21 cellular contexts compared by ENCODE assay signal in the genomic region with DNA sequence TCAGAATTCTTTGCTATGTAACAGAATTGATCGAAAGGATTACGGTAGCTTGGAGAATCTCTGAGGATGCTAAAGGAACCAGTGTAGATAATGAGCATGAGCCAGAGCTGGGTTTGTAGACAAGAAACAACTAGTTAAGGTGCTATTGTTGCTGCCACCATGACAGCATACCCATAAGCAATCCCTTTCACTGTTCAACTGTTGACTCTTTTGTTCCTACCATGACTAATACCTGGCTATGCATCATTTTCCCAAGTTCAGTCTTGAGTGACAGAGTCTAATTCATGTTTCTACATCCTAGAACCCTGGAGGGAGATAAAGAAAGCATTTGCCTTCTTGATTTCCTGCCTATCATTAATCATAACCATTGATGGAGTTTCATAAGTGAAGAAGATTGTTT.
"Had no signal": no experiment of that assay in that cellular context is flagged by ENCODE, and none has a peak within 500 bp of the region (broad histone marks: within the 10 kb centered on the region; RNA-seq: fewer than 3 reads in every experiment).

No MANE protein-coding gene starts in this region.

- H3K4me1 Mint-ChIP-seq: activated naive CD4-positive, alpha-beta T cell treated with anti-CD3 and anti-CD28 coated beads, Interleukin-2, amount 50 U/mL, for 24 hours; endodermal cell; naive B cell; neural progenitor cell had no signal

- H3K27me3 ChIP-seq: gastroesophageal sphincter, heart right ventricle, neural progenitor cell, right atrium auricular region, thyroid gland had no signal

- H3K9me3 Mint-ChIP-seq: endodermal cell; neural progenitor cell; T-helper 1 cell treated with Interleukin-12 subunit alpha and Interleukin-12 subunit beta and Interleukin-4 antibody, amounts not matched to agents 30 μg/mL and 1 μg/mL, for 36 hours had no signal

- H2AFZ ChIP-seq: neural progenitor cell had no signal

- H3K36me3 Mint-ChIP-seq: activated naive CD4-positive, alpha-beta T cell treated with anti-CD3 and anti-CD28 coated beads, Interleukin-2, amount 50 U/mL, for 24 hours; naive B cell; neural progenitor cell had no signal

- H3K27me3 Mint-ChIP-seq: activated naive CD4-positive, alpha-beta T cell treated with anti-CD3 and anti-CD28 coated beads, Interleukin-2, amount 50 U/mL, for 24 hours; naive B cell; progenitor cell of endocrine pancreas had no signal

- H3K4me1 ChIP-seq: gastroesophageal sphincter, heart right ventricle, neural progenitor cell, right atrium auricular region, thyroid gland had no signal

- H3K9me3 ChIP-seq: gastroesophageal sphincter, mucosa of descending colon, right atrium auricular region, thyroid gland had no signal

- DNase-seq: activated CD4-positive, alpha-beta T cell treated with anti-CD3 and anti-CD28 coated beads, Interleukin-2, amount 50 U/mL, for 1 hour; activated CD4-positive, CD25-positive, alpha-beta regulatory T cell treated with anti-CD3 and anti-CD28 coated beads, Interleukin-2, amount 50 U/mL, for 72 hours; activated CD8-positive, alpha-beta memory T cell treated with anti-CD3 and anti-CD28 coated beads, Interleukin-2, amount 50 U/mL, for 4 hours; activated gamma-delta T cell; activated T-cell treated with anti-CD3 and anti-CD28 coated beads, Interleukin-2, amount 50 U/mL, for 4 hours; caudate nucleus; endodermal cell; erythroblast; heart right ventricle; mesenchymal stem cell; mucosa of descending colon; naive B cell; stimulated activated CD4-positive, alpha-beta T cell treated with anti-CD3 and anti-CD28 coated beads, Interleukin-2, amount 100 ng/mL, for 24 hours; stimulated activated naive CD4-positive, alpha-beta T cell treated with Interleukin-2 at 50 U/mL for 16 hours; thyroid gland had no signal

- H3K9ac ChIP-seq: neural progenitor cell had no signal

- H3K4me2 ChIP-seq: neural progenitor cell had no signal

- H3K4me3 ChIP-seq: gastroesophageal sphincter, heart right ventricle, mucosa of descending colon, neural progenitor cell, right atrium auricular region, thyroid gland had no signal

- H3K27ac ChIP-seq: gastroesophageal sphincter, heart right ventricle, neural progenitor cell, right atrium auricular region, thyroid gland had no signal

- H3K27ac Mint-ChIP-seq: activated naive CD4-positive, alpha-beta T cell treated with anti-CD3 and anti-CD28 coated beads, Interleukin-2, amount 50 U/mL, for 24 hours; endodermal cell; naive B cell; neural progenitor cell; progenitor cell of endocrine pancreas; T-helper 1 cell treated with Interleukin-12 subunit alpha and Interleukin-12 subunit beta and Interleukin-4 antibody, amounts not matched to agents 30 μg/mL and 1 μg/mL, for 36 hours had no signal

- ATAC-seq: activated T-cell treated with anti-CD3 and anti-CD28 coated beads, Interleukin-2, amount 50 U/mL, for 4 hours; gastroesophageal sphincter; heart right ventricle; mucosa of descending colon had no signal

- H3K36me3 ChIP-seq: gastroesophageal sphincter, heart right ventricle, neural progenitor cell, right atrium auricular region, thyroid gland had no signal

- H3K4me3 Mint-ChIP-seq: activated naive CD4-positive, alpha-beta T cell treated with anti-CD3 and anti-CD28 coated beads, Interleukin-2, amount 50 U/mL, for 24 hours; activated T-cell treated with anti-CD3 and anti-CD28 coated beads, Interleukin-2, amount 50 U/mL, for 4 hours; endodermal cell; naive B cell; neural progenitor cell; T-helper 1 cell treated with Interleukin-12 subunit alpha and Interleukin-12 subunit beta and Interleukin-4 antibody, amounts not matched to agents 30 μg/mL and 1 μg/mL, for 36 hours had no signal
